2 cellular contexts compared by ENCODE assay signal in the genomic region with DNA sequence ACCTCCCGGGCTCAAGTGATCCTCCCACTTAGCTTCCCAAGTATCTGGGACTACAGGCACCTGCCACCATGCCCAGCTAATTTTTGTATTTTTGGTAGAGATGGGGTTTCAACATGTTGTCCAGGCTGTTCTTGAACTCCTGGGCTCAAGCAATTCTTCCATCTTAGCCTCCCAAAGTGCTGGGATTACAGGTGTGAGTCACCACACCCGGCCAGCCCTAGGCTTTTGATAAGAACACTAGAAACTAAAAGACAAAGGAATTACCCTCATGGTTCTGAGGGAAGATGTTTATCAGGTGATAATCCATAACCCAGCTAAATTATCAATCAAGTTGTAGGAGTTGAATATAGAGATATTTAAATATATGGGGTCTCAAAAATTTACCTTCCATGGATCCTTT. TPM values are rescaled to one million over a fixed set of nuclear protein-coding genes. Genes with fewer than 3 reads are reported as not detected.
"Had no signal": no experiment of that assay in that cellular context is flagged by ENCODE, and none has a peak within 500 bp of the region (broad histone marks: within the 10 kb centered on the region; RNA-seq: fewer than 3 reads in every experiment).

No MANE protein-coding gene starts in this region.

RNA-seq across cellular contexts. Expression of a gene that starts 8.4 kb away (rescaled TPM):
- polyA plus RNA-seq: naive thymus-derived CD4-positive, alpha-beta T cell; naive thymus-derived CD8-positive, alpha-beta T cell had no signal
